17 cellular contexts compared by ENCODE assay signal in the genomic region with DNA sequence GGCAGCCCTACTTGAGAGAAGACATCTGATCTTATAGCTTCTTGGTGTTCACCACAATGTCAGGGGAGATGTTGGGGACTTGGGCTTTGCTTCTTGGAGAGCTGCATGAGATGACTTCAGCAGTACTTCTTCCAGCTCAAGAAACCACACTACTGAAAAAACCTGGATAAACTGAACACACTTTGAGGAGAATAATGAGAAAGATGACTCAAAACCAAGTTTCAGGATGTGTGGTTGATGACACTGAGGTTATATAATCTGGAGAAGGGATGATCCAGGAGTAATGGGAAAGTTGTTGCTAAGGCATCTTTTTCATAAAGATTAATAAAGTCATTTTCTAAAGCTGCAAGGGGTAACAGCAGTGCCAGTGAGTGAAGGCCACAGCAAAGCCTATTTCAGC.
"Had no signal": no experiment of that assay in that cellular context is flagged by ENCODE, and none has a peak within 500 bp of the region (broad histone marks: within the 10 kb centered on the region; RNA-seq: fewer than 3 reads in every experiment).

No MANE protein-coding gene starts in this region.

- H3K27ac ChIP-seq: neutrophil, stomach, thoracic aorta had no signal

- H3K4me3 ChIP-seq: lung, stomach, thoracic aorta had no signal

- H3K36me3 ChIP-seq: neutrophil, stomach, thoracic aorta had no signal

- ATAC-seq: activated CD4-positive, CD25-positive, alpha-beta regulatory T cell treated with anti-CD3 and anti-CD28 coated beads, Interleukin-2, amount 50 U/mL, for 24 hours; activated T-cell treated with anti-CD3 and anti-CD28 coated beads, Interleukin-2, amount 50 U/mL, for 4 hours; left colon had no signal

- FAIRE-seq: small intestine had no signal

- DNase-seq: activated CD4-positive, alpha-beta T cell treated with anti-CD3 and anti-CD28 coated beads, Interleukin-2, amount 50 U/mL, for 4 hours; activated effector memory CD4-positive, alpha-beta T cell treated with anti-CD3 and anti-CD28 coated beads, Interleukin-2, amount 50 U/mL, for 16 hours; activated T-cell treated with anti-CD3 and anti-CD28 coated beads, Interleukin-2, amount 50 U/mL, for 4 hours; amygdala; caudate nucleus; cortex of kidney; effector memory CD4-positive, alpha-beta T cell; erythroblast; immature natural killer cell; left colon; naive B cell; small intestine; stomach had no signal

- H3K27me3 ChIP-seq: neutrophil, stomach had no signal

- H3K9me3 ChIP-seq: neutrophil, thoracic aorta had no signal
